Comparison of ENCODE assay signal across 25 cellular contexts in genomic region chr1:31370021-31370420, GRCh38. TPM values are rescaled to one million over a fixed set of nuclear protein-coding genes. Genes with fewer than 3 reads are reported as not detected.
DNase-seq lines count a peak whose midpoint lies in the region; ATAC-seq and TF ChIP-seq lines count a peak whose summit lies in the region.
"Had no signal": no experiment of that assay in that cellular context is flagged by ENCODE, and none has a peak within 500 bp of the region (broad histone marks: within the 10 kb centered on the region; RNA-seq: fewer than 3 reads in every experiment).

No MANE protein-coding gene starts in this region.

- no peak overlapping the region for H3K4me3 Mint-ChIP-seq in activated naive CD8-positive, alpha-beta T cell treated with anti-CD3 and anti-CD28 coated beads, Interleukin-2, amount 50 U/mL, for 24 hours
- H3K4me3 Mint-ChIP-seq: CD4-positive, alpha-beta memory T cell; HFFc6 had no signal

- H3K79me2 ChIP-seq in hepatocyte = no peaks in the 10 kb centered on the region

- no peaks in the 10 kb centered on the region for H3K9me2 ChIP-seq in hepatocyte (replicated peaks; ENCODE audit: insufficient read depth)

- H3K27me3 ChIP-seq in cardiac muscle cell (no peaks in the 10 kb centered on the region), dorsolateral prefrontal cortex (no peaks in the 10 kb centered on the region), hepatocyte (no peaks in the 10 kb centered on the region), gastrocnemius medialis (no peaks in the 10 kb centered on the region), HAP-1 (ENCODE audit: low read depth) (no peaks in the 10 kb centered on the region)

- ATAC-seq in gastrocnemius medialis = no peak
- no peak for ATAC-seq in activated naive CD8-positive, alpha-beta T cell treated with anti-CD3 and anti-CD28 coated beads, Interleukin-2, amount 50 U/mL, for 24 hours
- ATAC-seq: K562 had no signal

- intact Hi-C loops in cardiac septum (cut with DNase I) (no loop called here), dorsolateral prefrontal cortex (cut with DNase I) (loop anchor here in 1 of 2 donors (10.0 kb wide), 1 partner anchor 75 kb away; the partner anchor contains the start of genes SNRNP40 and ZCCHC17), gastrocnemius medialis (cut with DNase I; ENCODE audit: low total_unique reads) (loop anchor here (5.0 to 10.0 kb wide), 2 partner anchors 843 to 1655 kb away; no protein-coding TSS in a partner anchor)

- H3K27ac Mint-ChIP-seq in activated naive CD8-positive, alpha-beta T cell treated with anti-CD3 and anti-CD28 coated beads, Interleukin-2, amount 50 U/mL, for 24 hours = no peak overlapping the region
- H3K27ac Mint-ChIP-seq: HFFc6 had no signal

- H3K27ac ChIP-seq in cardiac muscle cell = peak overlapping the region; percentile 100
- H3K27ac ChIP-seq in dorsolateral prefrontal cortex = peak overlapping the region in 32 of 59 donors; percentile 0 to 97 (median 64)
- no peak overlapping the region for H3K27ac ChIP-seq in hepatocyte
- peak overlapping the region; percentile 99 to 100 (median 99) for H3K27ac ChIP-seq in gastrocnemius medialis
- H3K27ac ChIP-seq: BLaER1 treated with 17β-estradiol and CSF1 and Interleukin-3, amounts not matched to agents 10 nM and 100 nM; RWPE1 had no signal

- in situ Hi-C loops in gastrocnemius medialis (cut with MboI; ENCODE audit: low sequenced_read_pairs in 4 of 4) = no loop called here
- in situ Hi-C loops in HAP-1 (cut with MboI; ENCODE audit: low sequenced_read_pairs) = no loop called here

- peak overlapping the region; percentile 8 for H3K4me2 ChIP-seq in hepatocyte

- H4K20me1 ChIP-seq in hepatocyte (ENCODE audit: insufficient read depth, poor library complexity, severe bottlenecking) = no peaks in the 10 kb centered on the region

- TF ChIP-seq CTCF in cardiac muscle cell (IDR thresholded peaks at IDR 0.05; ENCODE audit: low read depth, low read length) = no peak
- TF ChIP-seq CTCF in dorsolateral prefrontal cortex (IDR thresholded peaks at IDR 0.05 in 54 of 56, conservative IDR thresholded peaks at IDR 0.05 in 2 of 56; ENCODE audit: low read depth in 1 of 56, partially characterized antibody in 56 of 56) = no peak
- no peak for TF ChIP-seq CTCF in hepatocyte (IDR thresholded peaks at IDR 0.05; ENCODE audit: poor library complexity)
- TF ChIP-seq CTCF in gastrocnemius medialis (IDR thresholded peaks at IDR 0.05 in 4 of 5, conservative IDR thresholded peaks at IDR 0.05 in 1 of 5) = no peak

- H3K9me3 Mint-ChIP-seq in activated naive CD8-positive, alpha-beta T cell treated with anti-CD3 and anti-CD28 coated beads, Interleukin-2, amount 50 U/mL, for 24 hours = no peaks in the 10 kb centered on the region
- H3K9me3 Mint-ChIP-seq: CD4-positive, alpha-beta memory T cell; HFFc6 had no signal

- 79% methylated on average over 2 of the region's 2 CpGs for WGBS in hepatocyte (ENCODE audit: low lambda C conversion rate, missing lambda C conversion rate)

- H3K4me3 ChIP-seq in cardiac muscle cell (no peak overlapping the region), dorsolateral prefrontal cortex (peak overlapping the region in 48 of 59 donors; percentile 32 to 83 (median 64)), hepatocyte (no peak overlapping the region), gastrocnemius medialis (peak overlapping the region; percentile 58 to 72 (median 70)), HAP-1 (no peak overlapping the region)
- H3K4me3 ChIP-seq: BLaER1 treated with 17β-estradiol and CSF1 and Interleukin-3, amounts not matched to agents 10 nM and 100 nM; K562 had no signal

- H3K36me3 ChIP-seq in cardiac muscle cell (peaks cover 22% of the 10 kb centered on the region), hepatocyte (replicated peaks; ENCODE audit: insufficient read depth, low read depth) (no peaks in the 10 kb centered on the region), gastrocnemius medialis (peaks cover 0 to 41% of the 10 kb centered on the region in 2 donors), HAP-1 (replicated peaks) (peaks cover 11% of the 10 kb centered on the region)

- peaks cover 11% of the 10 kb centered on the region for H3K4me1 Mint-ChIP-seq in activated naive CD8-positive, alpha-beta T cell treated with anti-CD3 and anti-CD28 coated beads, Interleukin-2, amount 50 U/mL, for 24 hours

- H3K9me3 ChIP-seq in cardiac muscle cell (ENCODE audit: low read depth) (no peaks in the 10 kb centered on the region), hepatocyte (ENCODE audit: low read depth) (no peaks in the 10 kb centered on the region), gastrocnemius medialis (no peaks in the 10 kb centered on the region), HAP-1 (no peaks in the 10 kb centered on the region)
- H3K9me3 ChIP-seq: BLaER1 treated with 17β-estradiol and CSF1 and Interleukin-3, amounts not matched to agents 10 nM and 100 nM; Caco-2 had no signal

- peaks cover 4% of the 10 kb centered on the region for H3K36me3 Mint-ChIP-seq in activated naive CD8-positive, alpha-beta T cell treated with anti-CD3 and anti-CD28 coated beads, Interleukin-2, amount 50 U/mL, for 24 hours (ENCODE audit: low read depth)

- DNase-seq in cardiac muscle cell (ENCODE audit: low read depth in 1 of 2, low spot score in 1 of 2) = peak in 1 of 2 donors; percentile 49
- no peak for DNase-seq in cardiac septum (ENCODE audit: low spot score)
- no peak for DNase-seq in dorsolateral prefrontal cortex
- DNase-seq in hepatocyte (ENCODE audit: low spot score) = no peak
- DNase-seq in gastrocnemius medialis = no peak
- no peak for DNase-seq in putamen (ENCODE audit: low spot score)
- DNase-seq in HAP-1 (ENCODE audit: low spot score in 2 of 2) = no peak
- DNase-seq in activated naive CD8-positive, alpha-beta T cell treated with anti-CD3 and anti-CD28 coated beads, Interleukin-2, amount 50 U/mL, for 24 hours = no peak
- DNase-seq: 8988T; Caco-2; CD4-positive, alpha-beta memory T cell; DMS 273 treated with DMSO at 0.1 percent for 48 hours; DMS79 treated with DMSO at 0.1 percent for 48 hours; HFFc6; MM.1S; NCI-H1092 treated with DMSO at 0.1 percent for 48 hours; NCI-H1436 treated with DMSO at 0.1 percent for 48 hours; NCI-H1930; NCI-H2227 treated with DMSO at 0.1 percent for 48 hours; NCI-H510A treated with DMSO at 0.1 percent for 48 hours; NCI-H748 treated with DMSO at 0.1 percent for 48 hours; NK-92 treated with Interleukin-12 subunit alpha and Interleukin-12 subunit beta, amount 100 ng/mL, for 24 hours had no signal

- TF ChIP-seq POLR2A in gastrocnemius medialis (IDR thresholded peaks at IDR 0.05) = no peak

- peaks cover 52% of the 10 kb centered on the region for H3K4me1 ChIP-seq in cardiac muscle cell (ENCODE audit: low read depth)
- peaks cover 45% of the 10 kb centered on the region for H3K4me1 ChIP-seq in hepatocyte (ENCODE audit: insufficient read depth)
- H3K4me1 ChIP-seq in gastrocnemius medialis = peaks cover 68 to 77% of the 10 kb centered on the region in 2 donors
- peaks cover 12% of the 10 kb centered on the region for H3K4me1 ChIP-seq in HAP-1

- no peaks in the 10 kb centered on the region for H3K27me3 Mint-ChIP-seq in activated naive CD8-positive, alpha-beta T cell treated with anti-CD3 and anti-CD28 coated beads, Interleukin-2, amount 50 U/mL, for 24 hours

- H2AFZ ChIP-seq in hepatocyte = no peak overlapping the region

RNA-seq across cellular contexts. Expression of gene FABP3, which starts 2.9 kb away (rescaled TPM):
- total RNA-seq in cardiac muscle cell (250 and 642 TPM in 2 replicates), cardiac septum (3,048 TPM), dorsolateral prefrontal cortex (100 to 1,000 TPM in 40 of 120 experiments, 10 to 100 TPM in 80; 26.6 to 202 (median 90.7) TPM), hepatocyte (23.9 and 39.1 TPM in 2 replicates), gastrocnemius medialis (1,000 to 10,000 TPM in 3 of 4 donors, 100 to 1,000 TPM in 1; 886 to 2,424 (median 1,240) TPM)
- polyA plus RNA-seq in cardiac muscle cell (346 and 595 TPM in 2 replicates), hepatocyte (50.1 and 65.5 TPM in 2 replicates)
- total RNA-seq: K562 had no signal
- polyA plus RNA-seq: CD4-positive, alpha-beta memory T cell had no signal

RNA-seq across cellular contexts. Expression of gene SERINC2, which starts 43.0 kb away (rescaled TPM):
- 6.7 and 8.1 TPM in 2 replicates for total RNA-seq in cardiac muscle cell
- polyA plus RNA-seq in cardiac muscle cell = 13.8 and 14.7 TPM in 2 replicates
- total RNA-seq in cardiac septum = 2.8 TPM
- 1 to 10 TPM in 37 of 120 experiments, under 1 TPM in 79, not detected in 4; 0.19 to 2.7 (median 0.81) TPM for total RNA-seq in dorsolateral prefrontal cortex
- 53.6 and 70.2 TPM in 2 replicates for total RNA-seq in hepatocyte
- 154 and 164 TPM in 2 replicates for polyA plus RNA-seq in hepatocyte
- total RNA-seq in gastrocnemius medialis = 10 to 100 TPM; 21.2 to 53.4 (median 35.9) TPM

Comparison
In these comparisons a context has a peak if more than half of its experiments do, and no peak if none do; other contexts are left out.
1. H3K4me3 ChIP-seq: peak in dorsolateral prefrontal cortex (48 of 59) and gastrocnemius medialis (4 of 4); none in cardiac muscle cell (single experiment), hepatocyte (single experiment) and HAP-1 (single experiment).